14 cellular contexts compared by ENCODE assay signal in genomic region chr7:151940048-151940845, GRCh38. TPM values are rescaled to one million over a fixed set of nuclear protein-coding genes. Genes with fewer than 3 reads are reported as not detected.
A peak's percentile ranks its signal among the peaks of the same experiment; 100 is the strongest.
DNase-seq lines count a peak whose midpoint lies in the region; ATAC-seq and TF ChIP-seq lines count a peak whose summit lies in the region.
"Had no signal": no experiment of that assay in that cellular context is flagged by ENCODE, and none has a peak within 500 bp of the region (broad histone marks: within the 10 kb centered on the region; RNA-seq: fewer than 3 reads in every experiment).

No MANE protein-coding gene starts in this region.

- H3K4me3 Mint-ChIP-seq in HFFc6, result no peak overlapping the region
- no peak overlapping the region for H3K4me3 Mint-ChIP-seq in glutamatergic neuron (ENCODE audit: unreplicated experiment)
- H3K4me3 Mint-ChIP-seq in activated CD4-positive, alpha-beta memory T cell treated with anti-CD3 and anti-CD28 coated beads, Interleukin-2, amount 10 ng/mL, durations not matched to agents 7 days and 5 days, result no peak overlapping the region

- H3K4me1 ChIP-seq in ACC112 (ENCODE audit: control insufficient read depth, insufficient read depth, low read length, unreplicated experiment) (peaks cover 14% of the 10 kb centered on the region), Karpas-422 (ENCODE audit: low read length) (peaks cover 12% of the 10 kb centered on the region)

- no peaks in the 10 kb centered on the region for H3K9me3 Mint-ChIP-seq in HFFc6
- peaks cover 7% of the 10 kb centered on the region for H3K9me3 Mint-ChIP-seq in glutamatergic neuron (ENCODE audit: unreplicated experiment)
- no peaks in the 10 kb centered on the region for H3K9me3 Mint-ChIP-seq in activated CD4-positive, alpha-beta memory T cell treated with anti-CD3 and anti-CD28 coated beads, Interleukin-2, amount 10 ng/mL, durations not matched to agents 7 days and 5 days

- peak overlapping the region; percentile 42; the same call in 1 of the 2 replicates for H3K27ac ChIP-seq in ACC112 (ENCODE audit: low read depth, low read length)
- no peak overlapping the region for H3K27ac ChIP-seq in Karpas-422 (ENCODE audit: low read length)
- H3K27ac ChIP-seq: spleen had no signal

- peak overlapping the region; percentile 41 for H3K4me3 ChIP-seq in ACC112 (ENCODE audit: low read depth, low read length)
- H3K4me3 ChIP-seq in Karpas-422 (ENCODE audit: low read length), result no peak overlapping the region
- H3K4me3 ChIP-seq: BLaER1 treated with 17β-estradiol and CSF1 and Interleukin-3, amounts not matched to agents 10 nM and 100 nM; spleen had no signal

- H3K36me3 Mint-ChIP-seq in HFFc6 (ENCODE audit: low read depth) (no peaks in the 10 kb centered on the region), glutamatergic neuron (ENCODE audit: unreplicated experiment) (peaks cover 7% of the 10 kb centered on the region)
- no peaks in the 10 kb centered on the region for H3K36me3 Mint-ChIP-seq in activated CD4-positive, alpha-beta memory T cell treated with anti-CD3 and anti-CD28 coated beads, Interleukin-2, amount 10 ng/mL, durations not matched to agents 7 days and 5 days (ENCODE audit: low read depth)

- no peak for TF ChIP-seq CTCF in HFFc6 (IDR thresholded peaks at IDR 0.05)
- no peak for TF ChIP-seq CTCF in glutamatergic neuron (IDR thresholded peaks at IDR 0.05; ENCODE audit: partially characterized antibody, unreplicated experiment)

- DNase-seq in HFFc6 (peak; percentile 63), foreskin melanocyte (peak; percentile 82), glutamatergic neuron (no peak), Karpas-422 (no peak)
- no peak for DNase-seq in activated CD4-positive, alpha-beta memory T cell treated with anti-CD3 and anti-CD28 coated beads, Interleukin-2, amount 10 ng/mL, durations not matched to agents 7 days and 5 days
- DNase-seq: activated CD8-positive, alpha-beta memory T cell treated with anti-CD3 and anti-CD28 coated beads, Interleukin-2, amount 50 U/mL, for 48 hours; mesendoderm; NCI-H2171; spleen had no signal

- no peaks in the 10 kb centered on the region for H4K20me1 ChIP-seq in Karpas-422 (ENCODE audit: insufficient read depth, low read depth, low read length)
- H4K20me1 ChIP-seq: BLaER1 treated with 17β-estradiol and CSF1 and Interleukin-3, amounts not matched to agents 10 nM and 100 nM had no signal

- no peak overlapping the region for H3K4me2 ChIP-seq in Karpas-422 (ENCODE audit: low read depth, low read length, poor library complexity, severe bottlenecking)

- H3K9ac ChIP-seq in Karpas-422 (ENCODE audit: low read length), result no peak overlapping the region
- H3K9ac ChIP-seq: BLaER1 treated with 17β-estradiol and CSF1 and Interleukin-3, amounts not matched to agents 10 nM and 100 nM had no signal

- H3K27ac Mint-ChIP-seq in HFFc6 (no peak overlapping the region; the same call in 1 of the 2 replicates), glutamatergic neuron (ENCODE audit: unreplicated experiment) (no peak overlapping the region)
- no peak overlapping the region for H3K27ac Mint-ChIP-seq in activated CD4-positive, alpha-beta memory T cell treated with anti-CD3 and anti-CD28 coated beads, Interleukin-2, amount 10 ng/mL, durations not matched to agents 7 days and 5 days

- POLR2A ChIA-PET in activated CD4-positive, alpha-beta memory T cell treated with anti-CD3 and anti-CD28 coated beads, Interleukin-2, amount 10 ng/mL, durations not matched to agents 7 days and 5 days (lab: Charles Lee), result no interaction called here

- H3K9me2 ChIP-seq in Karpas-422 (replicated peaks; ENCODE audit: insufficient read depth, low read length), result no peaks in the 10 kb centered on the region

- H3K9me3 ChIP-seq in Karpas-422 (ENCODE audit: low read length), result no peaks in the 10 kb centered on the region
- H3K9me3 ChIP-seq: spleen had no signal

- H2AFZ ChIP-seq in ACC112 (ENCODE audit: low read length, unreplicated experiment) (peak overlapping the region; percentile 21), Karpas-422 (ENCODE audit: low read length) (no peak overlapping the region)

- ATAC-seq in SK-N-SH treated with all-trans-retinoic acid at 6 μM for 48 hours (peak; percentile 64), GM18519 (IDR thresholded peaks at IDR 0.05; ENCODE audit: low FRiP score, unreplicated experiment) (no peak)

- H3K36me3 ChIP-seq in ACC112 (ENCODE audit: insufficient read depth, low read length) (no peaks in the 10 kb centered on the region), Karpas-422 (ENCODE audit: insufficient read depth, low read length) (no peaks in the 10 kb centered on the region)
- H3K36me3 ChIP-seq: BLaER1 treated with 17β-estradiol and CSF1 and Interleukin-3, amounts not matched to agents 10 nM and 100 nM; spleen had no signal

- CTCF ChIA-PET in activated CD4-positive, alpha-beta memory T cell treated with anti-CD3 and anti-CD28 coated beads, Interleukin-2, amount 10 ng/mL, durations not matched to agents 7 days and 5 days (lab: Charles Lee), result interaction anchor here (0.8 kb wide), 1 partner anchor 156 kb away, joined by 3 read pairs; no protein-coding TSS in a partner anchor

- H3K4me1 Mint-ChIP-seq in HFFc6 (ENCODE audit: low read depth), result peaks cover 16% of the 10 kb centered on the region
- peaks cover 6% of the 10 kb centered on the region for H3K4me1 Mint-ChIP-seq in glutamatergic neuron (ENCODE audit: low read depth, unreplicated experiment)
- peaks cover 13% of the 10 kb centered on the region for H3K4me1 Mint-ChIP-seq in activated CD4-positive, alpha-beta memory T cell treated with anti-CD3 and anti-CD28 coated beads, Interleukin-2, amount 10 ng/mL, durations not matched to agents 7 days and 5 days

- H3K79me2 ChIP-seq in ACC112 (ENCODE audit: control insufficient read depth, insufficient read depth, low read length, unreplicated experiment) (no peaks in the 10 kb centered on the region), Karpas-422 (ENCODE audit: low read length) (no peaks in the 10 kb centered on the region)

- H3K27me3 Mint-ChIP-seq in HFFc6 (ENCODE audit: insufficient read depth) (peaks cover 25% of the 10 kb centered on the region), glutamatergic neuron (ENCODE audit: unreplicated experiment) (peaks cover 6% of the 10 kb centered on the region)
- peaks cover 15% of the 10 kb centered on the region for H3K27me3 Mint-ChIP-seq in activated CD4-positive, alpha-beta memory T cell treated with anti-CD3 and anti-CD28 coated beads, Interleukin-2, amount 10 ng/mL, durations not matched to agents 7 days and 5 days

- H3K27me3 ChIP-seq in ACC112 (ENCODE audit: insufficient read depth, low read length), result peaks cover 21% of the 10 kb centered on the region; the same call in 1 of the 2 replicates
- no peaks in the 10 kb centered on the region for H3K27me3 ChIP-seq in Karpas-422 (ENCODE audit: low read length)
- H3K27me3 ChIP-seq: BLaER1 treated with 17β-estradiol and CSF1 and Interleukin-3, amounts not matched to agents 10 nM and 100 nM; spleen had no signal

TF ChIP-seq in SK-N-SH treated with all-trans-retinoic acid at 6 μM for 48 hours, 23 proteins besides CTCF, POLR2A, EP300 and RAD21:
- TF ChIP-seq SNAI2 (CRISPR knock-in tag; IDR thresholded peaks at IDR 0.05) (no peak), ZFP3 (CRISPR knock-in tag; IDR thresholded peaks at IDR 0.05) (peak; percentile 58; the same call in 1 of the 2 replicates), ZNF70 (CRISPR knock-in tag; IDR thresholded peaks at IDR 0.05) (no peak), CSDC2 (CRISPR knock-in tag; IDR thresholded peaks at IDR 0.05) (peak; percentile 50; the same call in 1 of the 2 replicates), PATZ1 (CRISPR knock-in tag; IDR thresholded peaks at IDR 0.05; ENCODE audit: borderline replicate concordance) (no peak), ESRRG (CRISPR knock-in tag; IDR thresholded peaks at IDR 0.05) (no peak), TCF4 (CRISPR knock-in tag; IDR thresholded peaks at IDR 0.05; ENCODE audit: borderline replicate concordance) (peak; percentile 22; the same call in 1 of the 2 replicates), OSR1 (CRISPR knock-in tag; IDR thresholded peaks at IDR 0.05) (no peak), GLIS3 (CRISPR knock-in tag; IDR thresholded peaks at IDR 0.05) (no peak), BACH2 (CRISPR knock-in tag; IDR thresholded peaks at IDR 0.05; ENCODE audit: borderline replicate concordance) (no peak), ZC3H10 (CRISPR knock-in tag; IDR thresholded peaks at IDR 0.05) (no peak), TOX (CRISPR knock-in tag; IDR thresholded peaks at IDR 0.05; ENCODE audit: borderline replicate concordance) (no peak)

RNA-seq across cellular contexts. Expression of gene GALNTL5, which starts 16.0 kb away (rescaled TPM):
- total RNA-seq in HFFc6 (2021; fragmentation: NEBNext Ultra II Directional; extraction: Animal tissue kit (Norgen Biotek cat#: 25700)), result not detected
- total RNA-seq in glutamatergic neuron (ENCODE audit: unreplicated experiment), result not detected
- not detected in 2 replicates for total RNA-seq in Karpas-422 (2014; rRNA removed; shearing (Covaris generic); ENCODE audit: low replicate concordance)
- not detected for total RNA-seq in activated CD4-positive, alpha-beta memory T cell treated with anti-CD3 and anti-CD28 coated beads, Interleukin-2, amount 10 ng/mL, durations not matched to agents 7 days and 5 days
- total RNA-seq: spleen; T-helper 1 cell treated with Interleukin-12 subunit alpha and Interleukin-12 subunit beta and Interleukin-4 antibody, amounts not matched to agents 30 ng/mL and 1 ng/mL, for 36 hours had no signal

Comparison
In these comparisons a context has a peak if more than half of its experiments do, and no peak if none do; other contexts are left out.
1. DNase-seq: peak in HFFc6 (single experiment) and foreskin melanocyte (single experiment); none in glutamatergic neuron (single experiment), Karpas-422 (single experiment) and activated CD4-positive, alpha-beta memory T cell treated with anti-CD3 and anti-CD28 coated beads, Interleukin-2, amount 10 ng/mL, durations not matched to agents 7 days and 5 days (single experiment).